Comparison of ENCODE assay signal across 12 cellular contexts in genomic region chr7:17159500-17160037, GRCh38.
DNase-seq lines count a peak whose midpoint lies in the region; ATAC-seq and TF ChIP-seq lines count a peak whose summit lies in the region.
"Had no signal": no experiment of that assay in that cellular context is flagged by ENCODE, and none has a peak within 500 bp of the region (broad histone marks: within the 10 kb centered on the region; RNA-seq: fewer than 3 reads in every experiment).

No MANE protein-coding gene starts in this region.

- WGBS in gastroesophageal sphincter (ENCODE audit: low coverage in 1 of 2), 2 donors: 95 to 100% methylated on average over 2 of the region's 2 CpGs

- CTCF ChIA-PET in activated CD8-positive, alpha-beta memory T cell treated with anti-CD3 and anti-CD28 coated beads, Interleukin-2, amount 10 ng/mL, durations not matched to agents 7 days and 5 days (lab: Charles Lee): interaction anchor here (0.9 kb wide), 1 partner anchor 127 kb away, joined by 3 read pairs; no protein-coding TSS in a partner anchor

- TF ChIP-seq EP300 in gastroesophageal sphincter (IDR thresholded peaks at IDR 0.05): no peak

- H3K36me3 ChIP-seq in gastroesophageal sphincter: no peaks in the 10 kb centered on the region
- H3K36me3 ChIP-seq: tibial nerve had no signal

- H3K4me3 ChIP-seq in coronary artery: no peak overlapping the region
- no peak overlapping the region for H3K4me3 ChIP-seq in gastroesophageal sphincter
- H3K4me3 ChIP-seq: tibial nerve had no signal

- ATAC-seq in activated CD8-positive, alpha-beta memory T cell treated with anti-CD3 and anti-CD28 coated beads, Interleukin-2, amount 10 ng/mL, durations not matched to agents 7 days and 5 days: peak; percentile 64
- ATAC-seq in GM21529 (IDR thresholded peaks at IDR 0.05; ENCODE audit: unreplicated experiment) (peak; percentile 87), HG03139 (IDR thresholded peaks at IDR 0.05; ENCODE audit: unreplicated experiment) (peak; percentile 79), gastroesophageal sphincter (no peak)
- ATAC-seq in stimulated activated effector memory CD8-positive, alpha-beta T cell treated with anti-CD3 and anti-CD28 coated beads, Interleukin-12 subunit alpha, Interleukin-12 subunit beta, amount 100 ng/mL, for 72 hours: peak; percentile 94

- no peak overlapping the region for H3K27ac Mint-ChIP-seq in activated CD8-positive, alpha-beta memory T cell treated with anti-CD3 and anti-CD28 coated beads, Interleukin-2, amount 10 ng/mL, durations not matched to agents 7 days and 5 days
- H3K27ac Mint-ChIP-seq in stimulated activated effector memory CD8-positive, alpha-beta T cell treated with anti-CD3 and anti-CD28 coated beads, Interleukin-12 subunit alpha, Interleukin-12 subunit beta, amount 100 ng/mL, for 72 hours: peak overlapping the region; percentile 75

- no peak overlapping the region for H3K4me3 Mint-ChIP-seq in activated CD8-positive, alpha-beta memory T cell treated with anti-CD3 and anti-CD28 coated beads, Interleukin-2, amount 10 ng/mL, durations not matched to agents 7 days and 5 days
- no peak overlapping the region for H3K4me3 Mint-ChIP-seq in stimulated activated effector memory CD8-positive, alpha-beta T cell treated with anti-CD3 and anti-CD28 coated beads, Interleukin-12 subunit alpha, Interleukin-12 subunit beta, amount 100 ng/mL, for 72 hours

- no peaks in the 10 kb centered on the region for H3K4me1 ChIP-seq in gastroesophageal sphincter
- H3K4me1 ChIP-seq: tibial nerve had no signal

- H3K9me3 ChIP-seq in gastroesophageal sphincter: peaks cover 0 to 3% (median 0%) of the 10 kb centered on the region in 3 donors
- H3K9me3 ChIP-seq: tibial nerve had no signal

- peaks cover 29% of the 10 kb centered on the region for H3K36me3 Mint-ChIP-seq in activated CD8-positive, alpha-beta memory T cell treated with anti-CD3 and anti-CD28 coated beads, Interleukin-2, amount 10 ng/mL, durations not matched to agents 7 days and 5 days
- H3K36me3 Mint-ChIP-seq in stimulated activated effector memory CD8-positive, alpha-beta T cell treated with anti-CD3 and anti-CD28 coated beads, Interleukin-12 subunit alpha, Interleukin-12 subunit beta, amount 100 ng/mL, for 72 hours: no peaks in the 10 kb centered on the region

- peaks cover 18% of the 10 kb centered on the region for H3K4me1 Mint-ChIP-seq in activated CD8-positive, alpha-beta memory T cell treated with anti-CD3 and anti-CD28 coated beads, Interleukin-2, amount 10 ng/mL, durations not matched to agents 7 days and 5 days
- peaks cover 21% of the 10 kb centered on the region for H3K4me1 Mint-ChIP-seq in stimulated activated effector memory CD8-positive, alpha-beta T cell treated with anti-CD3 and anti-CD28 coated beads, Interleukin-12 subunit alpha, Interleukin-12 subunit beta, amount 100 ng/mL, for 72 hours

- H3K27me3 Mint-ChIP-seq in activated CD8-positive, alpha-beta memory T cell treated with anti-CD3 and anti-CD28 coated beads, Interleukin-2, amount 10 ng/mL, durations not matched to agents 7 days and 5 days: peaks cover 25% of the 10 kb centered on the region

- no peak for DNase-seq in activated CD8-positive, alpha-beta memory T cell treated with anti-CD3 and anti-CD28 coated beads, Interleukin-2, amount 10 ng/mL, durations not matched to agents 7 days and 5 days
- DNase-seq in activated CD8-positive, alpha-beta memory T cell treated with anti-CD3 and anti-CD28 coated beads, Interleukin-2, amount 50 U/mL, for 48 hours: no peak
- peak in 1 of 2 donors; percentile 62 for DNase-seq in stimulated activated effector memory CD8-positive, alpha-beta T cell treated with anti-CD3 and anti-CD28 coated beads, Interleukin-12 subunit alpha, Interleukin-12 subunit beta, amount 100 ng/mL, for 72 hours (ENCODE audit: low spot score in 2 of 2)
- DNase-seq in coronary artery (ENCODE audit: low spot score): no peak
- no peak for DNase-seq in NCI-H1105 (lab: John Stamatoyannopoulos, UW)
- DNase-seq: effector CD8-positive, alpha-beta T cell; GDM1; stimulated activated CD4-positive, alpha-beta T cell treated with anti-CD3 and anti-CD28 coated beads, Interleukin-15, amount 100 ng/mL, for 24 hours had no signal

- TF ChIP-seq POLR2A in gastroesophageal sphincter (IDR thresholded peaks at IDR 0.05): no peak

- H3K9me3 Mint-ChIP-seq in activated CD8-positive, alpha-beta memory T cell treated with anti-CD3 and anti-CD28 coated beads, Interleukin-2, amount 10 ng/mL, durations not matched to agents 7 days and 5 days (ENCODE audit: low read depth): peaks cover 12% of the 10 kb centered on the region
- no peaks in the 10 kb centered on the region for H3K9me3 Mint-ChIP-seq in stimulated activated effector memory CD8-positive, alpha-beta T cell treated with anti-CD3 and anti-CD28 coated beads, Interleukin-12 subunit alpha, Interleukin-12 subunit beta, amount 100 ng/mL, for 72 hours

- no peaks in the 10 kb centered on the region for H3K27me3 ChIP-seq in gastroesophageal sphincter
- H3K27me3 ChIP-seq: tibial nerve had no signal

- H3K27ac ChIP-seq in coronary artery (no peak overlapping the region), gastroesophageal sphincter (no peak overlapping the region)
- H3K27ac ChIP-seq: tibial nerve had no signal

- no peak for TF ChIP-seq CTCF in coronary artery (IDR thresholded peaks at IDR 0.05)
- TF ChIP-seq CTCF in gastroesophageal sphincter (IDR thresholded peaks at IDR 0.05): no peak
